In genomic region chr12:124464062-124464461, GRCh38 we compare ENCODE assay signal across 10 cellular contexts.
DNase-seq lines count a peak whose midpoint lies in the region; ATAC-seq and TF ChIP-seq lines count a peak whose summit lies in the region.
"Had no signal": no experiment of that assay in that cellular context is flagged by ENCODE, and none has a peak within 500 bp of the region (broad histone marks: within the 10 kb centered on the region; RNA-seq: fewer than 3 reads in every experiment).

No MANE protein-coding gene starts in this region.

- peak overlapping the region in 1 of 3 experiments; percentile 9 for H3K4me3 Mint-ChIP-seq in nephron

- H3K9me3 Mint-ChIP-seq in nephron = peaks cover 11% of the 10 kb centered on the region

- no peaks in the 10 kb centered on the region for H3K27me3 Mint-ChIP-seq in nephron (ENCODE audit: low read depth)

- no peak for TF ChIP-seq CTCF in choroid plexus epithelial cell (conservative IDR thresholded peaks at IDR 0.05; ENCODE audit: low read depth, low read length)
- TF ChIP-seq CTCF in nephron (IDR thresholded peaks at IDR 0.05; ENCODE audit: unreplicated experiment in 3 of 3) = no peak

- peak; percentile 45 to 57 for DNase-seq in NCI-H524 (lab: John Stamatoyannopoulos, UW)
- DNase-seq in NCI-H524 treated with DMSO at 0.1 percent for 48 hours (lab: John Stamatoyannopoulos, UW) = no peak
- peak; percentile 83 for DNase-seq in NCI-H69 (lab: John Stamatoyannopoulos, UW)
- peak; percentile 69 for DNase-seq in choroid plexus epithelial cell (ENCODE audit: low read depth)
- no peak for DNase-seq in DMS114 treated with DMSO at 0.1 percent for 48 hours (lab: John Stamatoyannopoulos, UW; ENCODE audit: unreplicated experiment)
- DNase-seq: activated CD8-positive, alpha-beta memory T cell treated with anti-CD3 and anti-CD28 coated beads, Interleukin-2, amount 50 U/mL, for 48 hours; upper lobe of right lung had no signal

- H3K36me3 Mint-ChIP-seq in nephron (ENCODE audit: low read depth) = peaks cover 72% of the 10 kb centered on the region

- peak overlapping the region; percentile 47 to 83 (median 49) for H3K27ac Mint-ChIP-seq in nephron

- H3K4me1 Mint-ChIP-seq in nephron = peaks cover 39% of the 10 kb centered on the region

- no peak for ATAC-seq in HG03280 (IDR thresholded peaks at IDR 0.05; ENCODE audit: unreplicated experiment)
- ATAC-seq in HG02678 (IDR thresholded peaks at IDR 0.05; ENCODE audit: unreplicated experiment) = no peak
- ATAC-seq: upper lobe of right lung had no signal

- H3K4me3 ChIP-seq in choroid plexus epithelial cell (ENCODE audit: low read depth, low read length) = no peak overlapping the region
- H3K4me3 ChIP-seq: upper lobe of right lung had no signal

Comparison
In these comparisons a context has a peak if more than half of its experiments do, and no peak if none do; other contexts are left out.
1. DNase-seq: peak in NCI-H524 (2 of 2), NCI-H69 (single experiment) and choroid plexus epithelial cell (single experiment); none in NCI-H524 treated with DMSO at 0.1 percent for 48 hours (single experiment) and DMS114 treated with DMSO at 0.1 percent for 48 hours (single experiment).